24 cellular contexts compared by ENCODE assay signal in genomic region chr3:171339606-171340005, GRCh38.
DNase-seq lines count a peak whose midpoint lies in the region; ATAC-seq, FAIRE-seq and TF ChIP-seq lines count a peak whose summit lies in the region.
"Had no signal": no experiment of that assay in that cellular context is flagged by ENCODE, and none has a peak within 500 bp of the region (broad histone marks: within the 10 kb centered on the region; RNA-seq: fewer than 3 reads in every experiment).

No MANE protein-coding gene starts in this region.

- H3K79me2 ChIP-seq in HepG2 (ENCODE audit: insufficient read depth, low read length) = no peaks in the 10 kb centered on the region
- H3K79me2 ChIP-seq: parathyroid adenoma had no signal

- H2AFZ ChIP-seq in HepG2 (ENCODE audit: low read length) = no peak overlapping the region
- H2AFZ ChIP-seq: parathyroid adenoma had no signal

- DNase-seq in right lobe of liver (peak; percentile 77 to 90 (median 89)), HepG2 (ENCODE audit: low spot score) (no peak), left lobe of liver (ENCODE audit: low spot score) (peak; percentile 87), GM13977 (ENCODE audit: low spot score) (no peak)
- DNase-seq: activated naive CD8-positive, alpha-beta T cell treated with anti-CD3 and anti-CD28 coated beads, Interleukin-2, amount 10 ng/mL, durations not matched to agents 7 days and 5 days; Caco-2; EL; endodermal cell; H9; IMR-90; left cardiac atrium; NCI-H146; NK-92 treated with Interleukin-12 subunit alpha and Interleukin-12 subunit beta, amount 100 ng/mL, for 24 hours; stimulated activated CD8-positive, alpha-beta memory T cell treated with anti-CD3 and anti-CD28 coated beads, Interleukin-4, amount 100 ng/mL, for 48 hours; WERI-Rb-1 had no signal

- intact Hi-C loops in right lobe of liver (cut with DNase I) (no loop called here), HepG2 (cut with micrococcal nuclease; ENCODE audit: unreplicated experiment) (no loop called here)

- TF ChIP-seq RAD21 in HepG2 (CRISPR knock-in tag; IDR thresholded peaks at IDR 0.05) = no peak

- no peaks in the 10 kb centered on the region for H4K20me1 ChIP-seq in HepG2 (ENCODE audit: insufficient read depth, low read length)

- ATAC-seq in right lobe of liver = peak; percentile 83 to 90 (median 88)
- ATAC-seq in HepG2 = no peak
- peak; percentile 92 for ATAC-seq in left lobe of liver
- ATAC-seq in HG02759 (IDR thresholded peaks at IDR 0.05; ENCODE audit: unreplicated experiment) = no peak
- no peak for ATAC-seq in GM21381 (IDR thresholded peaks at IDR 0.05; ENCODE audit: unreplicated experiment)
- no peak for ATAC-seq in HG03025 (IDR thresholded peaks at IDR 0.05; ENCODE audit: low FRiP score, unreplicated experiment)
- ATAC-seq: activated T-helper 17 cell treated with anti-CD3 and anti-CD28 coated beads, Interleukin-2, amount 50 U/mL, for 72 hours; left cardiac atrium; sciatic nerve had no signal

- CTCF ChIA-PET in HepG2 (lab: Yijun Ruan, JAX; ENCODE audit: low intra/inter-chr PET ratio, low total read pairs) = no interaction called here

- TF ChIP-seq POLR2A in right lobe of liver (IDR thresholded peaks at IDR 0.05) = no peak
- no peak for TF ChIP-seq POLR2A in HepG2 (IDR thresholded peaks at IDR 0.05; ENCODE audit: insufficient read depth in 1 of 2, low read depth in 2 of 2, low read length in 2 of 2)

- H3K36me3 ChIP-seq in right lobe of liver (no peaks in the 10 kb centered on the region), HepG2 (replicated peaks in 1 of 2; ENCODE audit: control insufficient read depth in 1 of 2, insufficient read depth in 2 of 2, low read length in 2 of 2) (no peaks in the 10 kb centered on the region)
- H3K36me3 ChIP-seq: SJSA1, WERI-Rb-1 had no signal

- H3K27me3 ChIP-seq in right lobe of liver (no peaks in the 10 kb centered on the region), HepG2 (ENCODE audit: control insufficient read depth in 1 of 2, insufficient read depth in 2 of 2, low read length in 2 of 2) (no peaks in the 10 kb centered on the region)
- H3K27me3 ChIP-seq: SJSA1 had no signal

- H3K27ac ChIP-seq in right lobe of liver (peak overlapping the region in 1 of 3 donors; percentile 10), HepG2 (ENCODE audit: extremely low read length, insufficient read depth, low read length) (no peak overlapping the region), VCaP (peak overlapping the region; percentile 76)
- H3K27ac ChIP-seq: parathyroid adenoma, SJSA1, WERI-Rb-1 had no signal

- no TSS peak for BruUV-seq in HepG2 (replicated peaks; lab: Mats Ljungman, UMichigan)

- no peak overlapping the region for H3K9ac ChIP-seq in HepG2 (ENCODE audit: insufficient read depth, low read depth, low read length)
- H3K9ac ChIP-seq: parathyroid adenoma had no signal

- no peaks in the 10 kb centered on the region for H3K9me3 ChIP-seq in right lobe of liver
- no peaks in the 10 kb centered on the region for H3K9me3 ChIP-seq in HepG2 (ENCODE audit: low read length)
- H3K9me3 ChIP-seq: Caco-2, SJSA1 had no signal

- H3K4me1 ChIP-seq in right lobe of liver (peaks cover 0 to 33% (median 13%) of the 10 kb centered on the region in 4 donors), HepG2 (ENCODE audit: insufficient read depth, low read length) (no peaks in the 10 kb centered on the region)
- H3K4me1 ChIP-seq: Caco-2, parathyroid adenoma, SJSA1 had no signal

- POLR2A ChIA-PET in HepG2 (lab: Yijun Ruan, JAX) = no interaction called here

- 18% methylated on average over 3 of the region's 4 CpGs for WGBS in right lobe of liver (ENCODE audit: insufficient coverage, low coverage, low lambda C conversion rate, missing lambda C conversion rate)
- 24% methylated on average over 4 of the region's 4 CpGs for WGBS in HepG2 (ENCODE audit: low lambda C conversion rate)

- no peak overlapping the region for H3K4me2 ChIP-seq in HepG2 (ENCODE audit: low read depth, low read length)

- in situ Hi-C loops in HepG2 (cut with HindIII; ENCODE audit: extremely low pct_ligation_motif_present, low pct_unique_long_range_greater_than_20kb) = no loop called here
- in situ Hi-C loops in GM13977 (cut with MboI; ENCODE audit: low pct_unique_long_range_greater_than_20kb, low sequenced_read_pairs, unreplicated experiment) = no loop called here

- TF ChIP-seq CTCF in right lobe of liver (IDR thresholded peaks at IDR 0.05) (no peak), HepG2 (CRISPR knock-in tag; IDR thresholded peaks at IDR 0.05) (no peak), VCaP (conservative IDR thresholded peaks at IDR 0.05) (no peak), GM13977 (IDR thresholded peaks at IDR 0.05; ENCODE audit: extremely low read depth, insufficient read depth, missing control alignments) (no peak)

- TF ChIP-seq EP300 in HepG2 (IDR thresholded peaks at IDR 0.05; ENCODE audit: low read depth in 2 of 2, low read length in 2 of 2) (no peak), HepG2 (CRISPR knock-in tag; IDR thresholded peaks at IDR 0.05; ENCODE audit: borderline replicate concordance) (no peak)

- FAIRE-seq in HepG2 (lab: Jason Lieb, UNC) = no peak
- FAIRE-seq: colon had no signal

- no peak overlapping the region for H3K4me3 ChIP-seq in right lobe of liver
- no peak overlapping the region for H3K4me3 ChIP-seq in HepG2 (replicated peaks in 1 of 3; ENCODE audit: insufficient read depth in 1 of 3, low read depth in 2 of 3, low read length in 3 of 3)
- H3K4me3 ChIP-seq: SJSA1 had no signal

TF ChIP-seq in HepG2, 621 proteins besides CTCF, POLR2A, EP300 and RAD21:
- TF ChIP-seq SALL2 (CRISPR knock-in tag; IDR thresholded peaks at IDR 0.05) = no peak
- no peak for TF ChIP-seq ZNF841 (CRISPR knock-in tag; IDR thresholded peaks at IDR 0.05; ENCODE audit: borderline replicate concordance)
- no peak for TF ChIP-seq THYN1 (CRISPR knock-in tag; IDR thresholded peaks at IDR 0.05; ENCODE audit: borderline replicate concordance, low read depth)
- TF ChIP-seq ZNF550 (CRISPR knock-in tag; IDR thresholded peaks at IDR 0.05; ENCODE audit: borderline replicate concordance) = no peak
- no peak for TF ChIP-seq HDAC2 (CRISPR knock-in tag; IDR thresholded peaks at IDR 0.05)
- no peak for TF ChIP-seq YY1 (IDR thresholded peaks at IDR 0.05; ENCODE audit: insufficient read depth, insufficient replicate concordance, low read depth, low read length)
- TF ChIP-seq FIP1L1 (IDR thresholded peaks at IDR 0.05; ENCODE audit: borderline replicate concordance, insufficient read depth, low read depth, low read length) = no peak
- TF ChIP-seq ZFP36L2 (CRISPR knock-in tag; IDR thresholded peaks at IDR 0.05) = no peak
- no peak for TF ChIP-seq ATRX (CRISPR knock-in tag; IDR thresholded peaks at IDR 0.05; ENCODE audit: borderline replicate concordance)
- TF ChIP-seq ELF4 (CRISPR knock-in tag; IDR thresholded peaks at IDR 0.05; ENCODE audit: borderline replicate concordance) = no peak
- TF ChIP-seq, protein P1, sequence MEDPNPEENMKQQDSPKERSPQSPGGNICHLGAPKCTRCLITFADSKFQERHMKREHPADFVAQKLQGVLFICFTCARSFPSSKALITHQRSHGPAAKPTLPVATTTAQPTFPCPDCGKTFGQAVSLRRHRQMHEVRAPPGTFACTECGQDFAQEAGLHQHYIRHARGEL (CRISPR knock-in tag; IDR thresholded peaks at IDR 0.05) = no peak
- no peak for TF ChIP-seq NFE2L2 (IDR thresholded peaks at IDR 0.05; ENCODE audit: low read length)

Comparison
In these comparisons a context has a peak if more than half of its experiments do, and no peak if none do; other contexts are left out.
1. ATAC-seq: peak in right lobe of liver (4 of 4) and left lobe of liver (single experiment); none in HepG2 (single experiment), HG02759 (single experiment), GM21381 (single experiment) and HG03025 (single experiment).
2. DNase-seq: peak in right lobe of liver (3 of 3) and left lobe of liver (single experiment); none in HepG2 (single experiment) and GM13977 (single experiment).